ENCODE assay signal across 35 cellular contexts in the genomic region with DNA sequence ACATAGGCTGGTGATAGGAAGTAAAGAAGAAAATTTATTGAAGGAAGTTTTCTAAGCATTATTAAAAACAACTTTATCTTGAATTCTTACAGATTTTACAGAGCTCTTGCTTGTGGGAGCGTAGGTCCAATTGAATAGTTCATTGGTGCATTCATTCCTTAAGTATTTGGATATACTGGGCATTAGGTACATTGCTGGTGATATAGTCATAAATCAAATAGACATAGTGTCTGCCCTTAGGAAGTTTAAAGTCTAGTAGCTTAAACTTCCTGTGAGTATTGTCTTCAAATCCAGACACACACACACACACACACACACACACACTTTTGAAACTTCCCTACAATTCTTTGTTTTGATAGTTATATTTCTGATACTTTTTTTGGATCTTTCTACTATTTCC.
DNase-seq lines count a peak whose midpoint lies in the region; ATAC-seq, FAIRE-seq and TF ChIP-seq lines count a peak whose summit lies in the region.
"Had no signal": no experiment of that assay in that cellular context is flagged by ENCODE, and none has a peak within 500 bp of the region (broad histone marks: within the 10 kb centered on the region; RNA-seq: fewer than 3 reads in every experiment).

No MANE protein-coding gene starts in this region.

- H3K36me3 Mint-ChIP-seq in stimulated activated effector memory CD8-positive, alpha-beta T cell treated with anti-CD3 and anti-CD28 coated beads, Interleukin-12 subunit alpha, Interleukin-12 subunit beta, amount 100 ng/mL, for 72 hours, result peaks cover 8% of the 10 kb centered on the region

- no peak overlapping the region for H3K4me3 Mint-ChIP-seq in stimulated activated effector memory CD8-positive, alpha-beta T cell treated with anti-CD3 and anti-CD28 coated beads, Interleukin-12 subunit alpha, Interleukin-12 subunit beta, amount 100 ng/mL, for 72 hours
- H3K4me3 Mint-ChIP-seq: activated naive CD4-positive, alpha-beta T cell treated with anti-CD3 and anti-CD28 coated beads, Interleukin-2, amount 50 U/mL, for 24 hours; activated T-helper 17 cell treated with anti-CD3 and anti-CD28 coated beads, Interleukin-2, amount 50 U/mL, for 72 hours; dendritic cell treated with granulocyte-macrophage colony-stimulating factor and Interleukin-4, amounts not matched to agents 40 ng/mL and 50 ng/mL, for 4 days; HFFc6; nephron progenitor cell; stimulated activated naive B cell treated with anti-CD40 and anti-IgM and Interleukin-4, amounts not matched to agents 10 μg/mL and 1 μg/mL and 100 μg/mL, for 72 hours; WTC11 had no signal

- in situ Hi-C loops in astrocyte of the spinal cord (cut with HindIII; ENCODE audit: low sequenced_read_pairs), result no loop called here

- ATAC-seq in foreskin keratinocyte, result no peak
- no peak for ATAC-seq in stimulated activated effector memory CD8-positive, alpha-beta T cell treated with anti-CD3 and anti-CD28 coated beads, Interleukin-12 subunit alpha, Interleukin-12 subunit beta, amount 100 ng/mL, for 72 hours
- no peak for ATAC-seq in GM19035 (IDR thresholded peaks at IDR 0.05; ENCODE audit: unreplicated experiment)
- ATAC-seq: activated T-helper 17 cell treated with anti-CD3 and anti-CD28 coated beads, Interleukin-2, amount 50 U/mL, for 72 hours; pancreas; stimulated activated naive B cell treated with anti-CD40 and anti-IgM and Interleukin-4, amounts not matched to agents 10 μg/mL and 1 μg/mL and 100 μg/mL, for 72 hours; WTC11 had no signal

- H3K4me1 Mint-ChIP-seq in stimulated activated effector memory CD8-positive, alpha-beta T cell treated with anti-CD3 and anti-CD28 coated beads, Interleukin-12 subunit alpha, Interleukin-12 subunit beta, amount 100 ng/mL, for 72 hours, result peaks cover 37% of the 10 kb centered on the region
- H3K4me1 Mint-ChIP-seq: nephron progenitor cell had no signal

- peaks cover 5% of the 10 kb centered on the region for H3K4me1 ChIP-seq in foreskin keratinocyte
- H3K4me1 ChIP-seq: ascending aorta, pancreas, Peyer's patch, testis had no signal

- H3K4me3 ChIP-seq in astrocyte of the spinal cord (ENCODE audit: low read depth, low read length), result no peak overlapping the region
- H3K4me3 ChIP-seq: ascending aorta; BLaER1 treated with 17β-estradiol and CSF1 and Interleukin-3, amounts not matched to agents 10 nM and 100 nM; pancreas; Peyer's patch; testis had no signal

- H3K27ac Mint-ChIP-seq in stimulated activated effector memory CD8-positive, alpha-beta T cell treated with anti-CD3 and anti-CD28 coated beads, Interleukin-12 subunit alpha, Interleukin-12 subunit beta, amount 100 ng/mL, for 72 hours, result no peak overlapping the region
- H3K27ac Mint-ChIP-seq: activated naive CD4-positive, alpha-beta T cell treated with anti-CD3 and anti-CD28 coated beads, Interleukin-2, amount 50 U/mL, for 24 hours; activated T-helper 17 cell treated with anti-CD3 and anti-CD28 coated beads, Interleukin-2, amount 50 U/mL, for 72 hours; dendritic cell treated with granulocyte-macrophage colony-stimulating factor and Interleukin-4, amounts not matched to agents 40 ng/mL and 50 ng/mL, for 4 days; HFFc6; IgD-negative memory B cell; nephron progenitor cell; stimulated activated naive B cell treated with anti-CD40 and anti-IgM and Interleukin-4, amounts not matched to agents 10 μg/mL and 1 μg/mL and 100 μg/mL, for 72 hours; WTC11 had no signal

- no peak for TF ChIP-seq CTCF in astrocyte of the spinal cord (IDR thresholded peaks at IDR 0.05; ENCODE audit: low read depth, low read length)
- no peak for TF ChIP-seq CTCF in foreskin keratinocyte (conservative IDR thresholded peaks at IDR 0.05)

- FAIRE-seq in HTR-8/SVneo (lab: Jason Lieb, UNC), result peak; percentile 96
- FAIRE-seq: endometrium, GM12891, kidney, urothelium cell line had no signal

- no peaks in the 10 kb centered on the region for H3K9me3 Mint-ChIP-seq in stimulated activated effector memory CD8-positive, alpha-beta T cell treated with anti-CD3 and anti-CD28 coated beads, Interleukin-12 subunit alpha, Interleukin-12 subunit beta, amount 100 ng/mL, for 72 hours
- H3K9me3 Mint-ChIP-seq: activated naive CD4-positive, alpha-beta T cell treated with anti-CD3 and anti-CD28 coated beads, Interleukin-2, amount 50 U/mL, for 24 hours; activated T-helper 17 cell treated with anti-CD3 and anti-CD28 coated beads, Interleukin-2, amount 50 U/mL, for 72 hours; IgD-negative memory B cell had no signal

- H3K27ac ChIP-seq in foreskin keratinocyte, result no peak overlapping the region
- H3K27ac ChIP-seq: ascending aorta; BLaER1 treated with 17β-estradiol and CSF1 and Interleukin-3, amounts not matched to agents 10 nM and 100 nM; pancreas; Peyer's patch; testis had no signal

- DNase-seq in EL (peak; percentile 30), HTR-8/SVneo (ENCODE audit: insufficient read length, low spot score) (peak; percentile 19), astrocyte of the spinal cord (ENCODE audit: low read depth, low spot score) (peak; percentile 16), foreskin keratinocyte (peak; percentile 7 to 44), NCI-H1694 treated with DMSO at 0.1 percent for 48 hours (lab: John Stamatoyannopoulos, UW) (no peak), C1 segment of cervical spinal cord (lab: John Stamatoyannopoulos, UW) (no peak)
- no peak for DNase-seq in stimulated activated effector memory CD8-positive, alpha-beta T cell treated with anti-CD3 and anti-CD28 coated beads, Interleukin-12 subunit alpha, Interleukin-12 subunit beta, amount 100 ng/mL, for 72 hours (ENCODE audit: low spot score in 2 of 2)
- DNase-seq: activated CD4-positive, alpha-beta T cell treated with anti-CD3 and anti-CD28 coated beads, Interleukin-2, amount 50 U/mL, for 1 hour; central memory CD4-positive, alpha-beta T cell; DND-41; HFFc6; kidney; NCI-H1105; NCI-H2029; NCI-H2227 treated with DMSO at 0.1 percent for 48 hours; NCI-H69; nephron progenitor cell; pancreas; Peyer's patch; stimulated activated CD4-positive, alpha-beta T cell treated with anti-CD3 and anti-CD28 coated beads, Interleukin-12 subunit alpha, Interleukin-12 subunit beta, amount 100 ng/mL, for 4 hours; stimulated activated CD4-positive, alpha-beta T cell treated with anti-CD3 and anti-CD28 coated beads, Interleukin-4, amount 100 ng/mL, for 1 hour; stimulated activated naive B cell treated with anti-CD40 and anti-IgM and Interleukin-4, amounts not matched to agents 10 μg/mL and 1 μg/mL and 100 μg/mL, for 72 hours; T1000; testis had no signal

- H3K27me3 ChIP-seq in foreskin keratinocyte, result no peaks in the 10 kb centered on the region
- H3K27me3 ChIP-seq: ascending aorta; BLaER1 treated with 17β-estradiol and CSF1 and Interleukin-3, amounts not matched to agents 10 nM and 100 nM; pancreas; Peyer's patch; testis had no signal

Comparison
In these comparisons a context has a peak if more than half of its experiments do, and no peak if none do; other contexts are left out.
1. DNase-seq: peak in EL (single experiment), HTR-8/SVneo (single experiment), astrocyte of the spinal cord (single experiment) and foreskin keratinocyte (2 of 2); none in NCI-H1694 treated with DMSO at 0.1 percent for 48 hours (single experiment), C1 segment of cervical spinal cord (0 of 14) and stimulated activated effector memory CD8-positive, alpha-beta T cell treated with anti-CD3 and anti-CD28 coated beads, Interleukin-12 subunit alpha, Interleukin-12 subunit beta, amount 100 ng/mL, for 72 hours (0 of 2).